17 cellular contexts compared by ENCODE assay signal in the genomic region with DNA sequence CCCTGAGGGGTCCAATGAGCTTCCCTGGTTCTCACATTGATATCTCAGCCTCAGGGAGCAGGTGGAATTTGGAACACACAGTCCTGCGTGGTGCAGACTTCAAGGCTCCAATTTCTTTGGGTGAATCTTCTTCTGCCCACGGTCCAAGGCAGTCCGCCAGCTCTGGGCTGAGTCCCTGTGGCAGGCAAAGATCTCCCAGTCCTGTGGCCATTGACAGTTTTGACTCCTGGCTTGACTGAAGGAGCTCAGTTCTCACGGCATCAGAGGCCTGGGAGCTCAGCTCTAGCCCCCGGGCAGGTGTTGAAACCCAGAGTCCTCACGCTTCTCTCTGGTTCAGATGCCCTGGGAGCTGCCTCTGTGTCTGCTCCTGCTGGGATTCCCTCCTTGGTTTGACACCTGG.
"Had no signal": no experiment of that assay in that cellular context is flagged by ENCODE, and none has a peak within 500 bp of the region (broad histone marks: within the 10 kb centered on the region; RNA-seq: fewer than 3 reads in every experiment).

No MANE protein-coding gene starts in this region.

- H3K36me3 ChIP-seq: cardiac muscle cell, gastrocnemius medialis, thyroid gland had no signal

- ATAC-seq: activated T-cell treated with anti-CD3 and anti-CD28 coated beads, Interleukin-2, amount 50 U/mL, for 4 hours; body of pancreas; effector memory CD8-positive, alpha-beta T cell; stimulated activated naive CD8-positive, alpha-beta T cell treated with anti-CD3 and anti-CD28 coated beads, Interleukin-15, Interleukin-2, amounts not matched to agents 100 U/mL and 50 U/mL, for 24 hours had no signal

- H3K27me3 ChIP-seq: body of pancreas, cardiac muscle cell, esophagus squamous epithelium, gastrocnemius medialis, sigmoid colon, thyroid gland had no signal

- H3K4me3 ChIP-seq: body of pancreas, cardiac muscle cell, esophagus squamous epithelium, gastrocnemius medialis, sigmoid colon, smooth muscle cell, thyroid gland had no signal

- H3K27ac ChIP-seq: body of pancreas, cardiac muscle cell, esophagus squamous epithelium, gastrocnemius medialis, sigmoid colon, thyroid gland had no signal

- DNase-seq: activated CD8-positive, alpha-beta memory T cell treated with anti-CD3 and anti-CD28 coated beads, Interleukin-2, amount 50 U/mL, for 4 hours; activated naive CD4-positive, alpha-beta T cell treated with anti-CD3 and anti-CD28 coated beads for 36 hours; activated T-cell treated with anti-CD3 and anti-CD28 coated beads, Interleukin-2, amount 50 U/mL, for 4 hours; body of pancreas; effector memory CD8-positive, alpha-beta T cell; esophagus squamous epithelium; gastrocnemius medialis; hypothalamus; stimulated activated CD4-positive, alpha-beta T cell treated with anti-CD3 and anti-CD28 coated beads, Interleukin-4, amount 100 ng/mL, for 4 hours; stimulated activated naive CD8-positive, alpha-beta T cell treated with anti-CD3 and anti-CD28 coated beads, Interleukin-15, Interleukin-2, amounts not matched to agents 100 U/mL and 50 U/mL, for 24 hours; substantia nigra; T-helper 1 cell; T-helper 9 cell; thyroid gland had no signal

- H3K9me3 ChIP-seq: body of pancreas, esophagus squamous epithelium, gastrocnemius medialis, sigmoid colon, thyroid gland had no signal
